Comparison of ENCODE assay signal across 16 cellular contexts in genomic region chr3:58588030-58588614, GRCh38. TPM values are rescaled to one million over a fixed set of nuclear protein-coding genes. Genes with fewer than 3 reads are reported as not detected.
DNase-seq lines count a peak whose midpoint lies in the region; ATAC-seq, FAIRE-seq and TF ChIP-seq lines count a peak whose summit lies in the region.
"Had no signal": no experiment of that assay in that cellular context is flagged by ENCODE, and none has a peak within 500 bp of the region (broad histone marks: within the 10 kb centered on the region; RNA-seq: fewer than 3 reads in every experiment).

No MANE protein-coding gene starts in this region.

- POLR2A ChIA-PET in activated CD4-positive, alpha-beta T cell treated with anti-CD3 and anti-CD28 coated beads, Interleukin-2, amount 10 ng/mL, durations not matched to agents 7 days and 5 days (lab: Charles Lee), result no interaction called here
- POLR2A ChIA-PET in PC-3 (lab: Charles Lee; ENCODE audit: unreplicated experiment), result no interaction called here

- H4K20me1 ChIP-seq in PC-3 (ENCODE audit: low read length), result no peaks in the 10 kb centered on the region

- no peaks in the 10 kb centered on the region for H3K79me2 ChIP-seq in PC-3 (ENCODE audit: low read length)

- H3K36me3 Mint-ChIP-seq in activated CD4-positive, alpha-beta T cell treated with anti-CD3 and anti-CD28 coated beads, Interleukin-2, amount 10 ng/mL, durations not matched to agents 7 days and 5 days (ENCODE audit: low read depth), result peaks cover 5% of the 10 kb centered on the region
- peaks cover 3% of the 10 kb centered on the region for H3K36me3 Mint-ChIP-seq in activated CD4-positive, alpha-beta T cell treated with anti-CD3 and anti-CD28 coated beads, Interleukin-2, amount 10 ng/mL, durations not matched to agents 24 days and 14 days (ENCODE audit: low read depth)
- H3K36me3 Mint-ChIP-seq in activated T-helper 17 cell treated with anti-CD3 and anti-CD28 coated beads, Interleukin-2, amount 50 U/mL, for 72 hours (ENCODE audit: low read depth), result no peaks in the 10 kb centered on the region

- H3F3A ChIP-seq in PC-3 (ENCODE audit: low read length, unreplicated experiment), result no peaks in the 10 kb centered on the region

- no peak overlapping the region for H3K4me3 Mint-ChIP-seq in activated CD4-positive, alpha-beta T cell treated with anti-CD3 and anti-CD28 coated beads, Interleukin-2, amount 10 ng/mL, durations not matched to agents 7 days and 5 days
- H3K4me3 Mint-ChIP-seq in activated CD4-positive, alpha-beta T cell treated with anti-CD3 and anti-CD28 coated beads, Interleukin-2, amount 10 ng/mL, durations not matched to agents 24 days and 14 days, result no peak overlapping the region
- no peak overlapping the region for H3K4me3 Mint-ChIP-seq in activated T-helper 17 cell treated with anti-CD3 and anti-CD28 coated beads, Interleukin-2, amount 50 U/mL, for 72 hours

- no peaks in the 10 kb centered on the region for H3K9me2 ChIP-seq in PC-3 (replicated peaks; ENCODE audit: low read length)

- H3K9ac ChIP-seq in PC-3 (ENCODE audit: low read length), result no peak overlapping the region

- CTCF ChIA-PET in activated CD4-positive, alpha-beta T cell treated with anti-CD3 and anti-CD28 coated beads, Interleukin-2, amount 10 ng/mL, durations not matched to agents 7 days and 5 days (lab: Charles Lee), result interaction anchor here (0.9 to 1.2 kb wide), 2 partner anchors 19 to 29 kb away, joined by 3 read pairs; no protein-coding TSS in a partner anchor
- CTCF ChIA-PET in PC-3 (lab: Charles Lee), result no interaction called here

- peak; percentile 16 for DNase-seq in activated CD4-positive, alpha-beta T cell treated with anti-CD3 and anti-CD28 coated beads, Interleukin-2, amount 10 ng/mL, durations not matched to agents 7 days and 5 days
- no peak for DNase-seq in activated CD4-positive, alpha-beta T cell treated with anti-CD3 and anti-CD28 coated beads, Interleukin-2, amount 10 ng/mL, durations not matched to agents 24 days and 14 days
- DNase-seq in PC-3 (peak; percentile 48), epithelial cell of esophagus (ENCODE audit: low read depth) (peak; percentile 46), posterior vena cava (ENCODE audit: low spot score) (peak; percentile 46), GM12892 (ENCODE audit: insufficient read length) (no peak), brain microvascular endothelial cell (no peak)
- DNase-seq: activated CD8-positive, alpha-beta memory T cell treated with anti-CD3 and anti-CD28 coated beads for 24 hours; HCEC 1CT; stimulated activated CD4-positive, alpha-beta T cell treated with anti-CD3 and anti-CD28 coated beads, Interleukin-1b, Interleukin-23, amount 100 ng/mL, for 48 hours; stimulated activated naive CD4-positive, alpha-beta T cell treated with Interleukin-2 at 50 U/mL for 16 hours; SW 1271 had no signal

- BruUV-seq in PC-3 (replicated peaks; lab: Mats Ljungman, UMichigan), result no TSS peak

- H3K4me3 ChIP-seq in PC-3 (ENCODE audit: low read length), result no peak overlapping the region
- H3K4me3 ChIP-seq in epithelial cell of esophagus (ENCODE audit: low read length), result no peak overlapping the region
- no peak overlapping the region for H3K4me3 ChIP-seq in brain microvascular endothelial cell (ENCODE audit: low read depth, low read length)

- no peak overlapping the region for H3K4me2 ChIP-seq in PC-3 (ENCODE audit: low read length)

- peaks cover 13% of the 10 kb centered on the region; the same call in 1 of the 2 replicates for H3K4me1 ChIP-seq in PC-3 (ENCODE audit: insufficient read depth, low read length)

- H3K9me3 Mint-ChIP-seq in activated CD4-positive, alpha-beta T cell treated with anti-CD3 and anti-CD28 coated beads, Interleukin-2, amount 10 ng/mL, durations not matched to agents 7 days and 5 days, result no peaks in the 10 kb centered on the region
- peaks cover 4% of the 10 kb centered on the region for H3K9me3 Mint-ChIP-seq in activated CD4-positive, alpha-beta T cell treated with anti-CD3 and anti-CD28 coated beads, Interleukin-2, amount 10 ng/mL, durations not matched to agents 24 days and 14 days
- H3K9me3 Mint-ChIP-seq in activated T-helper 17 cell treated with anti-CD3 and anti-CD28 coated beads, Interleukin-2, amount 50 U/mL, for 72 hours, result no peaks in the 10 kb centered on the region

- H3K27ac Mint-ChIP-seq in activated CD4-positive, alpha-beta T cell treated with anti-CD3 and anti-CD28 coated beads, Interleukin-2, amount 10 ng/mL, durations not matched to agents 7 days and 5 days, result no peak overlapping the region
- H3K27ac Mint-ChIP-seq in activated CD4-positive, alpha-beta T cell treated with anti-CD3 and anti-CD28 coated beads, Interleukin-2, amount 10 ng/mL, durations not matched to agents 24 days and 14 days, result no peak overlapping the region
- no peak overlapping the region for H3K27ac Mint-ChIP-seq in activated T-helper 17 cell treated with anti-CD3 and anti-CD28 coated beads, Interleukin-2, amount 50 U/mL, for 72 hours
- H3K27ac Mint-ChIP-seq: nephron had no signal

- peaks cover 12% of the 10 kb centered on the region for H3K4me1 Mint-ChIP-seq in activated CD4-positive, alpha-beta T cell treated with anti-CD3 and anti-CD28 coated beads, Interleukin-2, amount 10 ng/mL, durations not matched to agents 7 days and 5 days
- peaks cover 16% of the 10 kb centered on the region for H3K4me1 Mint-ChIP-seq in activated CD4-positive, alpha-beta T cell treated with anti-CD3 and anti-CD28 coated beads, Interleukin-2, amount 10 ng/mL, durations not matched to agents 24 days and 14 days
- peaks cover 10% of the 10 kb centered on the region for H3K4me1 Mint-ChIP-seq in activated T-helper 17 cell treated with anti-CD3 and anti-CD28 coated beads, Interleukin-2, amount 50 U/mL, for 72 hours

- H2AFZ ChIP-seq in PC-3 (ENCODE audit: low read length), result no peak overlapping the region

- H3K27me3 Mint-ChIP-seq in activated CD4-positive, alpha-beta T cell treated with anti-CD3 and anti-CD28 coated beads, Interleukin-2, amount 10 ng/mL, durations not matched to agents 7 days and 5 days, result peaks cover 45% of the 10 kb centered on the region
- H3K27me3 Mint-ChIP-seq in activated CD4-positive, alpha-beta T cell treated with anti-CD3 and anti-CD28 coated beads, Interleukin-2, amount 10 ng/mL, durations not matched to agents 24 days and 14 days, result peaks cover 52% of the 10 kb centered on the region
- H3K27me3 Mint-ChIP-seq in activated T-helper 17 cell treated with anti-CD3 and anti-CD28 coated beads, Interleukin-2, amount 50 U/mL, for 72 hours, result peaks cover 34% of the 10 kb centered on the region

- intact Hi-C loops in activated CD4-positive, alpha-beta T cell treated with anti-CD3 and anti-CD28 coated beads, Interleukin-2, amount 10 ng/mL, durations not matched to agents 24 days and 14 days (cut with micrococcal nuclease), result no loop called here
- intact Hi-C loops in PC-3 (cut with micrococcal nuclease) (no loop called here), posterior vena cava (cut with DNase I) (no loop called here)

- no peaks in the 10 kb centered on the region for H3K9me3 ChIP-seq in PC-3 (ENCODE audit: low read length)

- in situ Hi-C loops in brain microvascular endothelial cell (cut with HindIII; ENCODE audit: low pct_ligation_motif_present, low sequenced_read_pairs), result no loop called here

- TF ChIP-seq POLR2A in GM12892 (IDR thresholded peaks at IDR 0.05; ENCODE audit: low read depth, low read length), result no peak

- FAIRE-seq in GM12892 (lab: Jason Lieb, UNC), result no peak
- FAIRE-seq: endometrium, G401.6 had no signal

- TF ChIP-seq CTCF in PC-3 (conservative IDR thresholded peaks at IDR 0.05; ENCODE audit: low read depth, low read length) (no peak), epithelial cell of esophagus (IDR thresholded peaks at IDR 0.05; ENCODE audit: insufficient read depth, low read depth, low read length, missing control alignments) (no peak), brain microvascular endothelial cell (IDR thresholded peaks at IDR 0.05; ENCODE audit: low read depth, low read length, missing control alignments) (no peak)

- H3K27me3 ChIP-seq in PC-3 (ENCODE audit: low read length), result no peaks in the 10 kb centered on the region
- peaks cover 27% of the 10 kb centered on the region for H3K27me3 ChIP-seq in brain microvascular endothelial cell (replicated peaks)

- ATAC-seq in PC-3, result no peak
- ATAC-seq in activated T-helper 17 cell treated with anti-CD3 and anti-CD28 coated beads, Interleukin-2, amount 50 U/mL, for 72 hours (replicated peaks), result no peak

- no peak overlapping the region for H3K27ac ChIP-seq in PC-3 (ENCODE audit: low read length)
- H3K27ac ChIP-seq in brain microvascular endothelial cell, result no peak overlapping the region

- no peaks in the 10 kb centered on the region for H3K36me3 ChIP-seq in PC-3 (ENCODE audit: low read depth, low read length)
- H3K36me3 ChIP-seq in brain microvascular endothelial cell (replicated peaks), result no peaks in the 10 kb centered on the region

RNA-seq across cellular contexts. Expression of gene FAM107A, which starts 10.9 kb away (rescaled TPM):
- total RNA-seq in activated CD4-positive, alpha-beta T cell treated with anti-CD3 and anti-CD28 coated beads, Interleukin-2, amount 10 ng/mL, durations not matched to agents 7 days and 5 days, result not detected
- not detected in 2 replicates for total RNA-seq in activated CD4-positive, alpha-beta T cell treated with anti-CD3 and anti-CD28 coated beads, Interleukin-2, amount 10 ng/mL, durations not matched to agents 24 days and 14 days
- total RNA-seq in PC-3 (2014; rRNA removed) (0.07 and 0.29 TPM in 2 replicates), posterior vena cava (10 to 100 TPM; 22.9 to 38.7 TPM)
- not detected for total RNA-seq in activated T-helper 17 cell treated with anti-CD3 and anti-CD28 coated beads, Interleukin-2, amount 50 U/mL, for 72 hours
- polyA plus RNA-seq in GM12892 (2012; ENCODE audit: missing spikeins), result not detected

RNA-seq across cellular contexts. Expression of gene ACOX2, which starts 51.1 kb away (rescaled TPM):
- not detected for total RNA-seq in activated CD4-positive, alpha-beta T cell treated with anti-CD3 and anti-CD28 coated beads, Interleukin-2, amount 10 ng/mL, durations not matched to agents 7 days and 5 days
- total RNA-seq in activated CD4-positive, alpha-beta T cell treated with anti-CD3 and anti-CD28 coated beads, Interleukin-2, amount 10 ng/mL, durations not matched to agents 24 days and 14 days, result not detected in 2 replicates
- 9.8 and 10.8 TPM in 2 replicates for total RNA-seq in PC-3 (2014; rRNA removed)
- total RNA-seq in posterior vena cava, result 10 to 100 TPM; 11.9 to 20.6 TPM
- not detected for total RNA-seq in activated T-helper 17 cell treated with anti-CD3 and anti-CD28 coated beads, Interleukin-2, amount 50 U/mL, for 72 hours
- not detected for polyA plus RNA-seq in GM12892 (2012; ENCODE audit: missing spikeins)

Comparison
In these comparisons a context has a peak if more than half of its experiments do, and no peak if none do; other contexts are left out.
1. DNase-seq: peak in activated CD4-positive, alpha-beta T cell treated with anti-CD3 and anti-CD28 coated beads, Interleukin-2, amount 10 ng/mL, durations not matched to agents 7 days and 5 days (single experiment), PC-3 (single experiment), epithelial cell of esophagus (single experiment) and posterior vena cava (single experiment); none in activated CD4-positive, alpha-beta T cell treated with anti-CD3 and anti-CD28 coated beads, Interleukin-2, amount 10 ng/mL, durations not matched to agents 24 days and 14 days (single experiment), GM12892 (single experiment) and brain microvascular endothelial cell (single experiment).
2. RNA of gene FAM107A, which starts 10.9 kb away (total RNA-seq): 22.9 to 38.7 TPM in posterior vena cava; 0.07 to 0.29 TPM in PC-3, not detected in activated CD4-positive, alpha-beta T cell treated with anti-CD3 and anti-CD28 coated beads, Interleukin-2, amount 10 ng/mL, durations not matched to agents 7 days and 5 days, not detected in activated CD4-positive, alpha-beta T cell treated with anti-CD3 and anti-CD28 coated beads, Interleukin-2, amount 10 ng/mL, durations not matched to agents 24 days and 14 days and not detected in activated T-helper 17 cell treated with anti-CD3 and anti-CD28 coated beads, Interleukin-2, amount 50 U/mL, for 72 hours; every median in the first group is over 10 times any median in the second.
3. RNA of gene ACOX2, which starts 51.1 kb away (total RNA-seq): 11.9 to 20.6 TPM in posterior vena cava and 9.8 to 10.8 TPM in PC-3; not detected in activated CD4-positive, alpha-beta T cell treated with anti-CD3 and anti-CD28 coated beads, Interleukin-2, amount 10 ng/mL, durations not matched to agents 7 days and 5 days, not detected in activated CD4-positive, alpha-beta T cell treated with anti-CD3 and anti-CD28 coated beads, Interleukin-2, amount 10 ng/mL, durations not matched to agents 24 days and 14 days and not detected in activated T-helper 17 cell treated with anti-CD3 and anti-CD28 coated beads, Interleukin-2, amount 50 U/mL, for 72 hours; every median in the first group is over 10 times any median in the second.